Comparison of ENCODE assay signal across 8 cellular contexts in the genomic region with DNA sequence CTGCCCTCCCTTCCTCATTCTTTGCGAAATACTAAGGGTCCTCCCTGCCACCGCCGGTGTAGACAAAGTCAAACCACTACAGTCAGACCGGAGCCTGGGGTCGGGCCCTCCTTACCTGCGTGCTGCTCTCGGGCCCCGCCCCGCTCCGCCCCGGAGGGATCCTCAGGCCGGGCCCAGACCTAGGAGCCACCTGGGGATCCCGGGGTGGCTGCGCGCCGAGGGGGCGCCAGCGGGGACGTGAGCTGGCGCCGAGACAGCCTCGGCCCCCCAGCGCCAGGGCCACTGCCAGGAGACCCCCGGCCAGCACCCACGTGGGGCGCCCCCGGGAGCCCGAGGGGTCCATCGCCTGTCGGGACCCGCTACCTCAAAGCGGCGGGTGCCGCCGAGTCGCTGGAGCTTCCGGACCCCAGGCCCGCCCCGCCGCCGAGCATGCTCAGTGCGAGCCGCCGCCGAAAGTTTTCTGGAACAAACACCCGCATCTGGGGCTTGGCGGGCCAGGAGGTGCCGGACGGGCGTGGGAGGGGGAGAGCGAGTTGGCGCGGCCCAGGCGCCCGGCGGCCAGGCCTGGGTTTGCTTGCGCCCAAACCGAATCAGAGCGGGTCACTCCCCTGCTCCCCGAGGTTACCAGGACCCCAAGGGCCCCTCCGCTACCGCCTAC. TPM values are rescaled to one million over a fixed set of nuclear protein-coding genes. Genes with fewer than 3 reads are reported as not detected.
DNase-seq lines count a peak whose midpoint lies in the region; ATAC-seq and TF ChIP-seq lines count a peak whose summit lies in the region.

Gene EVC2, minus strand, starts transcription at position 389 of the 658 bp plus-strand sequence. Its CDS starts 46 bp downstream, at position 343.

- ATAC-seq in activated CD8-positive, alpha-beta T cell treated with anti-CD3 and anti-CD28 coated beads, Interleukin-2, amount 10 ng/mL, durations not matched to agents 7 days and 5 days: peak; percentile 41
- ATAC-seq in upper lobe of right lung: peak; percentile 66
- no peak for ATAC-seq in HG02973 (IDR thresholded peaks at IDR 0.05; ENCODE audit: unreplicated experiment)
- no peak for ATAC-seq in GM18858 (IDR thresholded peaks at IDR 0.05; ENCODE audit: unreplicated experiment)

- H3K9me3 Mint-ChIP-seq in activated CD8-positive, alpha-beta T cell treated with anti-CD3 and anti-CD28 coated beads, Interleukin-2, amount 10 ng/mL, durations not matched to agents 7 days and 5 days (ENCODE audit: insufficient read depth): no peaks in the 10 kb centered on the region

- H3K4me3 ChIP-seq in GM23248 (peak within 1 kb of the TSS; percentile 76), fibroblast of mammary gland (ENCODE audit: control insufficient read depth, low read depth, low read length) (peak within 1 kb of the TSS; percentile 68), mucosa of rectum (ENCODE audit: low read length in 2 of 2) (peak within 1 kb of the TSS; percentile 44 to 65), upper lobe of right lung (peak within 1 kb of the TSS; percentile 81)

- H3K9me2 ChIP-seq in GM23248 (ENCODE audit: insufficient read depth): no peaks in the 10 kb centered on the region

- H3K27ac Mint-ChIP-seq in activated CD8-positive, alpha-beta T cell treated with anti-CD3 and anti-CD28 coated beads, Interleukin-2, amount 10 ng/mL, durations not matched to agents 7 days and 5 days: no peak within 1 kb of the TSS

- H3K4me3 Mint-ChIP-seq in activated CD8-positive, alpha-beta T cell treated with anti-CD3 and anti-CD28 coated beads, Interleukin-2, amount 10 ng/mL, durations not matched to agents 7 days and 5 days: peak within 1 kb of the TSS; percentile 51

- H3F3A ChIP-seq in GM23248 (ENCODE audit: insufficient read depth): peaks cover 34% of the 10 kb centered on the region

- H3K9me3 ChIP-seq in GM23248 (ENCODE audit: low read depth) (no peaks in the 10 kb centered on the region), mucosa of rectum (ENCODE audit: control insufficient read depth in 2 of 2, low read length in 2 of 2) (no peaks in the 10 kb centered on the region), upper lobe of right lung (no peaks in the 10 kb centered on the region)

- H3K4me1 ChIP-seq in GM23248 (ENCODE audit: insufficient read depth): peaks cover 41% of the 10 kb centered on the region
- H3K4me1 ChIP-seq in mucosa of rectum (ENCODE audit: control insufficient read depth in 2 of 2, insufficient read depth in 2 of 2, low read length in 2 of 2): peaks cover 0 to 2% of the 10 kb centered on the region in 2 donors
- peaks cover 18% of the 10 kb centered on the region for H3K4me1 ChIP-seq in upper lobe of right lung

- H3K9ac ChIP-seq in GM23248: peak within 1 kb of the TSS; percentile 90
- peak within 1 kb of the TSS in 1 of 2 donors; percentile 62 for H3K9ac ChIP-seq in mucosa of rectum (ENCODE audit: low read depth in 1 of 2, low read length in 2 of 2)

- H3K4me1 Mint-ChIP-seq in activated CD8-positive, alpha-beta T cell treated with anti-CD3 and anti-CD28 coated beads, Interleukin-2, amount 10 ng/mL, durations not matched to agents 7 days and 5 days (ENCODE audit: low read depth): peaks cover 6% of the 10 kb centered on the region

- in situ Hi-C loops in GM23248 (cut with MboI): no loop called here

- POLR2A ChIA-PET in activated CD8-positive, alpha-beta T cell treated with anti-CD3 and anti-CD28 coated beads, Interleukin-2, amount 10 ng/mL, durations not matched to agents 7 days and 5 days (lab: Charles Lee): no interaction called here

- peaks cover 48% of the 10 kb centered on the region for H3K79me2 ChIP-seq in GM23248 (ENCODE audit: insufficient read depth)

- no peaks in the 10 kb centered on the region for H4K20me1 ChIP-seq in GM23248 (ENCODE audit: insufficient read depth)

- H3K27ac ChIP-seq in GM23248: peak within 1 kb of the TSS; percentile 85
- peak within 1 kb of the TSS; percentile 38 to 51 for H3K27ac ChIP-seq in mucosa of rectum (ENCODE audit: low read depth in 2 of 2, low read length in 2 of 2)
- peak within 1 kb of the TSS; percentile 79 for H3K27ac ChIP-seq in upper lobe of right lung

- 1 to 2% methylated on average over 30 to 46 of the region's 62 CpGs for WGBS in GM23248 (ENCODE audit: low coverage in 1 of 2, low lambda C conversion rate in 2 of 2, missing lambda C conversion rate in 2 of 2), 2 experiments

- peaks cover 38% of the 10 kb centered on the region for H3K27me3 Mint-ChIP-seq in activated CD8-positive, alpha-beta T cell treated with anti-CD3 and anti-CD28 coated beads, Interleukin-2, amount 10 ng/mL, durations not matched to agents 7 days and 5 days (ENCODE audit: low read depth)

- TF ChIP-seq CTCF in fibroblast of mammary gland (conservative IDR thresholded peaks at IDR 0.05; ENCODE audit: control insufficient read depth, insufficient read depth, low read depth, low read length): no peak
- no peak for TF ChIP-seq CTCF in upper lobe of right lung (IDR thresholded peaks at IDR 0.05)

- peaks cover 3% of the 10 kb centered on the region for H3K36me3 Mint-ChIP-seq in activated CD8-positive, alpha-beta T cell treated with anti-CD3 and anti-CD28 coated beads, Interleukin-2, amount 10 ng/mL, durations not matched to agents 7 days and 5 days (ENCODE audit: low read depth)

- H3K27me3 ChIP-seq in GM23248 (replicated peaks; ENCODE audit: insufficient read depth) (no peaks in the 10 kb centered on the region), mucosa of rectum (ENCODE audit: control insufficient read depth in 2 of 2, insufficient read depth in 2 of 2, low read length in 2 of 2) (peaks cover 3 to 7% of the 10 kb centered on the region in 2 donors), upper lobe of right lung (no peaks in the 10 kb centered on the region)

- peak within 1 kb of the TSS; percentile 86 for H2AFZ ChIP-seq in GM23248

- no peaks in the 10 kb centered on the region for H3K36me3 ChIP-seq in GM23248 (ENCODE audit: low read depth)
- no peaks in the 10 kb centered on the region for H3K36me3 ChIP-seq in mucosa of rectum (ENCODE audit: control insufficient read depth in 2 of 2, insufficient read depth in 2 of 2, low read length in 2 of 2)
- H3K36me3 ChIP-seq in upper lobe of right lung: no peaks in the 10 kb centered on the region

- H3K4me2 ChIP-seq in GM23248 (ENCODE audit: unreplicated experiment): peak within 1 kb of the TSS; percentile 86

- intact Hi-C loops in upper lobe of right lung (cut with DNase I): no loop called here

- CTCF ChIA-PET in activated CD8-positive, alpha-beta T cell treated with anti-CD3 and anti-CD28 coated beads, Interleukin-2, amount 10 ng/mL, durations not matched to agents 7 days and 5 days (lab: Charles Lee): no interaction called here

- DNase-seq in GM23248 (peak; percentile 87), fibroblast of mammary gland (ENCODE audit: low read depth) (peak; percentile 62), upper lobe of right lung (peak; percentile 84), OCI-M1 (lab: John Stamatoyannopoulos, UW) (no peak)
- DNase-seq in activated CD8-positive, alpha-beta T cell treated with anti-CD3 and anti-CD28 coated beads, Interleukin-2, amount 10 ng/mL, durations not matched to agents 7 days and 5 days: peak; percentile 41

RNA-seq across cellular contexts. Expression of gene EVC2, which starts in this region (rescaled TPM):
- 8.0 and 8.1 TPM in 2 replicates for total RNA-seq in GM23248 (2014; rRNA removed; shearing (Covaris generic))
- 4.3 and 4.6 TPM in 2 replicates for polyA plus RNA-seq in GM23248 (2016; fragmentation: Nextera tagmentation; extraction: Ambion mirVana)
- total RNA-seq in activated CD8-positive, alpha-beta T cell treated with anti-CD3 and anti-CD28 coated beads, Interleukin-2, amount 10 ng/mL, durations not matched to agents 7 days and 5 days: 1 to 10 TPM; 1.1 to 1.3 TPM
- 6.3 TPM for total RNA-seq in upper lobe of right lung

Comparison
In these comparisons a context has a peak if more than half of its experiments do, and no peak if none do; other contexts are left out.
1. ATAC-seq: peak in activated CD8-positive, alpha-beta T cell treated with anti-CD3 and anti-CD28 coated beads, Interleukin-2, amount 10 ng/mL, durations not matched to agents 7 days and 5 days (single experiment) and upper lobe of right lung (single experiment); none in HG02973 (single experiment) and GM18858 (single experiment).
2. Peak in every context shown above with its lines, with median percentiles within 50 percentile points of each other: H3K27ac ChIP-seq and H3K4me3 ChIP-seq.